7 cellular contexts compared by ENCODE assay signal in genomic region chrX:154486052-154486395, GRCh38. TPM values are rescaled to one million over a fixed set of nuclear protein-coding genes. Genes with fewer than 3 reads are reported as not detected.
A peak's percentile ranks its signal among the peaks of the same experiment; 100 is the strongest.
DNase-seq lines count a peak whose midpoint lies in the region; ATAC-seq and TF ChIP-seq lines count a peak whose summit lies in the region.

No MANE protein-coding gene starts in this region.

- no peak overlapping the region for H3K23ac ChIP-seq in H9 (ENCODE audit: insufficient read length, low read depth, low read length)

- no peak overlapping the region for H2BK12ac ChIP-seq in H9 (ENCODE audit: insufficient read length, low read depth, low read length)

- peak; percentile 23 for ATAC-seq in effector memory CD8-positive, alpha-beta T cell (replicated peaks)
- ATAC-seq in aorta (ENCODE audit: low FRiP score) (no peak), HG02759 (IDR thresholded peaks at IDR 0.05; ENCODE audit: unreplicated experiment) (no peak)

- H3K36me3 Mint-ChIP-seq in H9 (ENCODE audit: insufficient read depth in 1 of 3, low read depth in 3 of 3), result peaks cover 3 to 28% (median 22%) of the 10 kb centered on the region in 3 experiments; a peak in 6 of 7 replicates
- H3K36me3 Mint-ChIP-seq in effector memory CD8-positive, alpha-beta T cell (ENCODE audit: insufficient read depth), result peaks cover 38% of the 10 kb centered on the region

- H3K14ac ChIP-seq in H9 (ENCODE audit: insufficient read depth, low read length), result no peak overlapping the region

- H2BK120ac ChIP-seq in H9 (ENCODE audit: low read depth, low read length, poor library complexity, severe bottlenecking), result no peak overlapping the region

- peak overlapping the region in 1 of 2 experiments; percentile 52; a peak in 3 of 5 replicates for H3K4me3 Mint-ChIP-seq in H9
- H3K4me3 Mint-ChIP-seq in effector memory CD8-positive, alpha-beta T cell, result peak overlapping the region; percentile 50 to 51

- peak overlapping the region; percentile 17 to 60 for H3K4me3 ChIP-seq in aorta (ENCODE audit: low read length in 2 of 2)

- peaks cover 70 to 78% of the 10 kb centered on the region in 2 experiments for H3K9me3 Mint-ChIP-seq in H9
- H3K9me3 Mint-ChIP-seq in effector memory CD8-positive, alpha-beta T cell, result no peaks in the 10 kb centered on the region

- H3K27me3 Mint-ChIP-seq in H9 (ENCODE audit: low read depth), result peaks cover 3% of the 10 kb centered on the region
- H3K27me3 Mint-ChIP-seq in effector memory CD8-positive, alpha-beta T cell, result no peaks in the 10 kb centered on the region

- H3K27me3 ChIP-seq in H9 (ENCODE audit: insufficient read depth, low read length), result no peaks in the 10 kb centered on the region
- peaks cover 0 to 1% of the 10 kb centered on the region in 2 donors for H3K27me3 ChIP-seq in aorta (ENCODE audit: control insufficient read depth in 1 of 2, insufficient read depth in 2 of 2, low read length in 1 of 2)

- H3K4me1 ChIP-seq in H9 (ENCODE audit: insufficient read depth, low read length) (no peaks in the 10 kb centered on the region; the same call in 1 of the 2 replicates), aorta (ENCODE audit: control insufficient read depth in 1 of 2, insufficient read depth in 2 of 2, low read length in 2 of 2) (no peaks in the 10 kb centered on the region)

- H3K36me3 ChIP-seq in aorta (ENCODE audit: control insufficient read depth in 1 of 2, insufficient read depth in 2 of 2, low read length in 1 of 2), result no peaks in the 10 kb centered on the region

- H3K4me1 Mint-ChIP-seq in H9, result peaks cover 6 to 15% of the 10 kb centered on the region in 2 experiments; a peak in 3 of 4 replicates
- peaks cover 7 to 19% of the 10 kb centered on the region in 2 donors for H3K4me1 Mint-ChIP-seq in effector memory CD8-positive, alpha-beta T cell (ENCODE audit: low read depth in 2 of 2)

- no peak overlapping the region for H2BK15ac ChIP-seq in H9 (ENCODE audit: low read depth, low read length)

- H3K27ac Mint-ChIP-seq in H9, result no peak overlapping the region
- no peak overlapping the region for H3K27ac Mint-ChIP-seq in effector memory CD8-positive, alpha-beta T cell

- intact Hi-C loops in aorta (cut with DNase I), result no loop called here

- H2AK5ac ChIP-seq in H9 (ENCODE audit: insufficient read length, low read length), result no peak overlapping the region

- no peaks in the 10 kb centered on the region for H3K79me2 ChIP-seq in H9 (ENCODE audit: insufficient read depth, low read length)

- H3T11ph ChIP-seq in H9 (ENCODE audit: low read length), result no peak overlapping the region

- H3K23me2 ChIP-seq in H9 (ENCODE audit: insufficient read length, low read depth, low read length, poor library complexity, severe bottlenecking), result no peaks in the 10 kb centered on the region

- H3K9me3 ChIP-seq in H9 (ENCODE audit: control insufficient read depth, low read depth, low read length) (peaks cover 53% of the 10 kb centered on the region), aorta (ENCODE audit: control insufficient read depth, low read length) (no peaks in the 10 kb centered on the region)

- no peak overlapping the region for H3K4ac ChIP-seq in H9 (ENCODE audit: low read depth, low read length)

- H3K9ac ChIP-seq in H9 (ENCODE audit: extremely low read depth, insufficient read length, low read length), result no peak overlapping the region

- H3K27ac ChIP-seq in H9 (ENCODE audit: insufficient read length, low read depth, low read length) (no peak overlapping the region), aorta (ENCODE audit: low read depth in 1 of 2, low read length in 2 of 2) (peak overlapping the region in 1 of 2 donors; percentile 16)

- H4K5ac ChIP-seq in H9 (ENCODE audit: insufficient read length, low read depth, low read length), result no peak overlapping the region

- no peak overlapping the region for H4K91ac ChIP-seq in H9 (ENCODE audit: insufficient read length, low read depth, low read length)

- WGBS in H9 (ENCODE audit: extremely low coverage, insufficient read length, low lambda C conversion rate), result no CpG with 5 or more reads among the region's 35 CpGs
- WGBS in aorta, 2 donors, result 1 to 37% methylated on average over 34 to 35 of the region's 35 CpGs

- no peak overlapping the region for H3K56ac ChIP-seq in H9 (ENCODE audit: insufficient read length, low read depth, low read length)

- no peak overlapping the region for H4K8ac ChIP-seq in H9 (replicated peaks; ENCODE audit: insufficient read length, low read depth, low read length)

- no peak overlapping the region for H2AFZ ChIP-seq in H9 (ENCODE audit: low read length)

- DNase-seq in H9 (no peak), T-helper 2 cell (peak in 3 of 5 experiments; percentile 22 to 58 (median 45)), myocyte (ENCODE audit: low read depth) (peak; percentile 34), aorta (peak; percentile 60 to 79), NCI-H526 treated with DMSO at 0.1 percent for 48 hours (lab: John Stamatoyannopoulos, UW) (no peak)
- peak; percentile 11 to 34 (median 32) for DNase-seq in effector memory CD8-positive, alpha-beta T cell

- H3K4me2 ChIP-seq in H9 (ENCODE audit: insufficient read depth, insufficient read length, low read length), result peak overlapping the region; percentile 20

- no peaks in the 10 kb centered on the region for H3K79me1 ChIP-seq in H9 (ENCODE audit: insufficient read depth, low read depth, low read length, poor library complexity, severe bottlenecking)

- H2BK5ac ChIP-seq in H9 (ENCODE audit: insufficient read length, low read length), result no peak overlapping the region

- H3K18ac ChIP-seq in H9 (ENCODE audit: insufficient read length, low read depth, low read length), result no peak overlapping the region

- H2BK20ac ChIP-seq in H9 (ENCODE audit: low read depth, low read length, poor library complexity, severe bottlenecking), result no peak overlapping the region

- no peaks in the 10 kb centered on the region for H4K20me1 ChIP-seq in H9 (ENCODE audit: control insufficient read depth, insufficient read depth, insufficient read length)

- TF ChIP-seq CTCF in H9 (conservative IDR thresholded peaks at IDR 0.05), result no peak

RNA-seq across cellular contexts. Expression of gene UBL4A, which starts 0.4 kb away (rescaled TPM):
- total RNA-seq in H9 (2021) (30.9 and 35.4 TPM in 2 replicates), myocyte (39.6 and 65.2 TPM in 2 replicates), aorta (10 to 100 TPM; 20.5 to 27.2 TPM)
- 39.5 TPM for polyA plus RNA-seq in myocyte (2012)
- polyA plus RNA-seq in aorta, result 10 to 100 TPM; 24.3 to 26.6 TPM

RNA-seq across cellular contexts. Expression of gene SLC10A3, which starts 4.4 kb away (rescaled TPM):
- 8.8 and 9.4 TPM in 2 replicates for total RNA-seq in H9 (2021)
- total RNA-seq in myocyte, result 28.5 and 37.0 TPM in 2 replicates
- polyA plus RNA-seq in myocyte (2012), result 44.3 TPM
- 10 to 100 TPM; 24.2 to 27.7 TPM for total RNA-seq in aorta
- polyA plus RNA-seq in aorta, result 10 to 100 TPM; 16.8 to 38.8 TPM

RNA-seq across cellular contexts. Expression of gene LAGE3, which starts 6.9 kb away (rescaled TPM):
- 32.1 and 32.5 TPM in 2 replicates for total RNA-seq in H9 (2021)
- 72.2 and 87.8 TPM in 2 replicates for total RNA-seq in myocyte
- 84.3 TPM for polyA plus RNA-seq in myocyte (2012)
- 1 to 10 TPM; 6.0 to 8.3 TPM for total RNA-seq in aorta
- polyA plus RNA-seq in aorta, result 1 to 10 TPM; 3.5 to 9.1 TPM

RNA-seq across cellular contexts. Expression of gene PLXNA3, which starts 27.9 kb away (rescaled TPM):
- total RNA-seq in H9 (2021), result 36.3 and 45.5 TPM in 2 replicates
- total RNA-seq in myocyte, result 11.3 and 11.7 TPM in 2 replicates
- polyA plus RNA-seq in myocyte (2012), result 112 TPM
- 10 to 100 TPM; 59.4 to 79.1 TPM for total RNA-seq in aorta
- 10 to 100 TPM in 1 of 2 donors, 1 to 10 TPM in 1; 6.5 to 39.7 TPM for polyA plus RNA-seq in aorta

RNA-seq across cellular contexts. Expression of gene FAM3A, which starts 30.0 kb away (rescaled TPM):
- total RNA-seq in H9 (2021), result 21.0 and 22.8 TPM in 2 replicates
- total RNA-seq in myocyte, result 57.1 and 64.9 TPM in 2 replicates
- polyA plus RNA-seq in myocyte (2012), result 62.2 TPM
- total RNA-seq in aorta, result 10 to 100 TPM; 26.1 to 34.5 TPM
- 100 to 1,000 TPM in 1 of 2 donors, 10 to 100 TPM in 1; 41.4 to 101 TPM for polyA plus RNA-seq in aorta

Comparison
In these comparisons a context has a peak if more than half of its experiments do, and no peak if none do; other contexts are left out.
1. DNase-seq: peak in T-helper 2 cell (3 of 5), effector memory CD8-positive, alpha-beta T cell (3 of 3), myocyte (single experiment) and aorta (2 of 2); none in H9 (single experiment) and NCI-H526 treated with DMSO at 0.1 percent for 48 hours (single experiment).